In genomic region chr6:16239798-16240123, GRCh38 we compare ENCODE assay signal across 9 cellular contexts. TPM values are rescaled to one million over a fixed set of nuclear protein-coding genes. Genes with fewer than 3 reads are reported as not detected.
DNase-seq lines count a peak whose midpoint lies in the region; ATAC-seq and TF ChIP-seq lines count a peak whose summit lies in the region.
"Had no signal": no experiment of that assay in that cellular context is flagged by ENCODE, and none has a peak within 500 bp of the region (broad histone marks: within the 10 kb centered on the region; RNA-seq: fewer than 3 reads in every experiment).

No MANE protein-coding gene starts in this region.

- TF ChIP-seq CTCF in fibroblast of the aortic adventitia (IDR thresholded peaks at IDR 0.05; ENCODE audit: insufficient read depth, low read length), result no peak

- ATAC-seq in HG03565 (IDR thresholded peaks at IDR 0.05; ENCODE audit: unreplicated experiment), result no peak

- peaks cover 5% of the 10 kb centered on the region; the same call in 1 of the 2 replicates for H3K4me1 ChIP-seq in ES-I3 (ENCODE audit: insufficient read depth, low read length)

- H3K4me3 ChIP-seq in fibroblast of the aortic adventitia (ENCODE audit: low read depth, low read length), result peak overlapping the region; percentile 82

- no peaks in the 10 kb centered on the region for H3K9me3 ChIP-seq in ES-I3 (ENCODE audit: control insufficient read depth, insufficient read depth, low read length)

- no peaks in the 10 kb centered on the region for H3K36me3 ChIP-seq in ES-I3 (ENCODE audit: insufficient read depth, low read length)

- H3K9ac ChIP-seq in ES-I3 (ENCODE audit: low read depth, low read length), result peak overlapping the region; percentile 72; the same call in 1 of the 2 replicates

- DNase-seq in NCI-H460 (ENCODE audit: extremely low read depth, low read depth) (peak; percentile 50), fibroblast of the aortic adventitia (ENCODE audit: low read depth) (no peak), pons (ENCODE audit: low spot score) (peak; percentile 75), COLO668 (lab: John Stamatoyannopoulos, UW; ENCODE audit: unreplicated experiment) (no peak)
- no peak for DNase-seq in activated CD4-positive, CD25-positive, alpha-beta regulatory T cell treated with anti-CD3 and anti-CD28 coated beads, Interleukin-2, amount 50 U/mL, for 72 hours
- no peak for DNase-seq in activated CD4-positive, CD25-positive, alpha-beta regulatory T cell (lab: John Stamatoyannopoulos, UW)
- DNase-seq: SIG-M5 had no signal

RNA-seq across cellular contexts. Expression of gene GMPR, which starts 1.4 kb away (rescaled TPM):
- 0.47 TPM in 1 of 2 replicates, not detected in the other for total RNA-seq in NCI-H460 (2014; rRNA removed; shearing (Covaris generic))
- polyA plus RNA-seq in NCI-H460 (2014; cell fraction: nucleus; rRNA removed), result 0.31 TPM in 1 of 2 replicates, not detected in the other
- 2.5 and 24.8 TPM in 2 replicates for total RNA-seq in fibroblast of the aortic adventitia (ENCODE audit: low replicate concordance)

Comparison
In these comparisons a context has a peak if more than half of its experiments do, and no peak if none do; other contexts are left out.
1. DNase-seq: peak in NCI-H460 (single experiment) and pons (single experiment); none in fibroblast of the aortic adventitia (single experiment), activated CD4-positive, CD25-positive, alpha-beta regulatory T cell treated with anti-CD3 and anti-CD28 coated beads, Interleukin-2, amount 50 U/mL, for 72 hours (single experiment), COLO668 (single experiment) and activated CD4-positive, CD25-positive, alpha-beta regulatory T cell (0 of 4).